ENCODE assay signal across 2 cellular contexts in the genomic region with DNA sequence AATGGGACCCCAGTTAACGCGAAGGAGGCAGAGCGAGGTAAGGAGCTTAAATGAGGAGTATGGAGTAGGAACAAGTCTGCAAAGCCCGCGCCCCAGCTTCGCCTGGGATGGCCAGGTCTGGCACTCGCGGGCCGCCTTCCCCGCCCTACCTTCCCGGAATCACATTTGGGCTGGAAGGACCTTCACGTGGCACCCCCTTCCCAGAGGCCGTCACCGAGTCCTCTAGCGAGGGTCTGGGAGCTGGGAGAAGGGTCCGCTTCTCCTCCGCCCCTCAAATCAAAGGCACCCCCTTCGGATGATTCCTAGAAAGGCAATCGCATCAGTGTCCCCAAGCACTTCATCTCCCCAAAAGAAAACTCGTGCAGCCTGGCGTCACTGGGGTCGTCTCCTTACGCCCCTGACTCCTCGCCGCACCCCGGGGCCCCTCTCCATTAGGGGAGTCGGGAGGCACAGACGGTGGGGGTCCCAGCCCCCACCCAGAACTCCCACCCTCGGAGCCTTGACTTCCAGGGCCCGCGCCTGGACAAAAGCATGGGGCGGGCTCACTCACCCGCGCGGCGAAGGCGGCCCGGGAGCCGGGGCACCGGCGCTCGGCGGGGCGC.
A peak's percentile ranks its signal among the peaks of the same experiment; 100 is the strongest.
TF ChIP-seq lines count a peak whose summit lies in the region.

No MANE protein-coding gene starts in this region.

TF ChIP-seq in K562, 482 proteins besides CTCF, POLR2A, EP300 and RAD21:
- TF ChIP-seq ZBTB7A (IDR thresholded peaks at IDR 0.05; ENCODE audit: borderline replicate concordance, control insufficient read depth, low read depth, low read length) (peak; percentile 28; the same call in 1 of the 2 replicates), BCOR (IDR thresholded peaks at IDR 0.05) (no peak)
- TF ChIP-seq, protein P1, sequence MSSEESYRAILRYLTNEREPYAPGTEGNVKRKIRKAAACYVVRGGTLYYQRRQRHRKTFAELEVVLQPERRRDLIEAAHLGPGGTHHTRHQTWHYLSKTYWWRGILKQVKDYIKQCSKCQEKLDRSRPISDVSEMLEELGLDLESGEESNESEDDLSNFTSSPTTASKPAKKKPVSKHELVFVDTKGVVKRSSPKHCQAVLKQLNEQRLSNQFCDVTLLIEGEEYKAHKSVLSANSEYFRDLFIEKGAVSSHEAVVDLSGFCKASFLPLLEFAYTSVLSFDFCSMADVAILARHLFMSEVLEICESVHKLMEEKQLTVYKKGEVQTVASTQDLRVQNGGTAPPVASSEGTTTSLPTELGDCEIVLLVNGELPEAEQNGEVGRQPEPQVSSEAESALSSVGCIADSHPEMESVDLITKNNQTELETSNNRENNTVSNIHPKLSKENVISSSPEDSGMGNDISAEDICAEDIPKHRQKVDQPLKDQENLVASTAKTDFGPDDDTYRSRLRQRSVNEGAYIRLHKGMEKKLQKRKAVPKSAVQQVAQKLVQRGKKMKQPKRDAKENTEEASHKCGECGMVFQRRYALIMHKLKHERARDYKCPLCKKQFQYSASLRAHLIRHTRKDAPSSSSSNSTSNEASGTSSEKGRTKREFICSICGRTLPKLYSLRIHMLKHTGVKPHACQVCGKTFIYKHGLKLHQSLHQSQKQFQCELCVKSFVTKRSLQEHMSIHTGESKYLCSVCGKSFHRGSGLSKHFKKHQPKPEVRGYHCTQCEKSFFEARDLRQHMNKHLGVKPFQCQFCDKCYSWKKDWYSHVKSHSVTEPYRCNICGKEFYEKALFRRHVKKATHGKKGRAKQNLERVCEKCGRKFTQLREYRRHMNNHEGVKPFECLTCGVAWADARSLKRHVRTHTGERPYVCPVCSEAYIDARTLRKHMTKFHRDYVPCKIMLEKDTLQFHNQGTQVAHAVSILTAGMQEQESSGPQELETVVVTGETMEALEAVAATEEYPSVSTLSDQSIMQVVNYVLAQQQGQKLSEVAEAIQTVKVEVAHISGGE (CRISPR knock-in tag; IDR thresholded peaks at IDR 0.05): no peak

TF ChIP-seq in HepG2, 621 proteins besides CTCF, POLR2A, EP300 and RAD21:
- no peak for TF ChIP-seq SMARCC2 (IDR thresholded peaks at IDR 0.05)
- TF ChIP-seq AGO2 (optimal IDR thresholded peaks at IDR 0.05; ENCODE audit: low read depth, low read length): no peak
- no peak for TF ChIP-seq ZNF891 (CRISPR knock-in tag; IDR thresholded peaks at IDR 0.05)
- no peak for TF ChIP-seq HES4 (CRISPR knock-in tag; IDR thresholded peaks at IDR 0.05; ENCODE audit: borderline replicate concordance)
- TF ChIP-seq HCFC1 (IDR thresholded peaks at IDR 0.05; ENCODE audit: low read depth, low read length): no peak
- TF ChIP-seq ADNP (CRISPR knock-in tag; IDR thresholded peaks at IDR 0.05): no peak
- no peak for TF ChIP-seq SMAD9 (CRISPR knock-in tag; IDR thresholded peaks at IDR 0.05)
- TF ChIP-seq, protein P2, sequence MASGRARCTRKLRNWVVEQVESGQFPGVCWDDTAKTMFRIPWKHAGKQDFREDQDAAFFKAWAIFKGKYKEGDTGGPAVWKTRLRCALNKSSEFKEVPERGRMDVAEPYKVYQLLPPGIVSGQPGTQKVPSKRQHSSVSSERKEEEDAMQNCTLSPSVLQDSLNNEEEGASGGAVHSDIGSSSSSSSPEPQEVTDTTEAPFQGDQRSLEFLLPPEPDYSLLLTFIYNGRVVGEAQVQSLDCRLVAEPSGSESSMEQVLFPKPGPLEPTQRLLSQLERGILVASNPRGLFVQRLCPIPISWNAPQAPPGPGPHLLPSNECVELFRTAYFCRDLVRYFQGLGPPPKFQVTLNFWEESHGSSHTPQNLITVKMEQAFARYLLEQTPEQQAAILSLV (CRISPR knock-in tag; IDR thresholded peaks at IDR 0.05; ENCODE audit: borderline replicate concordance): no peak
- TF ChIP-seq STAT5B (CRISPR knock-in tag; IDR thresholded peaks at IDR 0.05): no peak
- TF ChIP-seq RFX5 (IDR thresholded peaks at IDR 0.05; ENCODE audit: low read depth, low read length): no peak
- TF ChIP-seq, protein P3, sequence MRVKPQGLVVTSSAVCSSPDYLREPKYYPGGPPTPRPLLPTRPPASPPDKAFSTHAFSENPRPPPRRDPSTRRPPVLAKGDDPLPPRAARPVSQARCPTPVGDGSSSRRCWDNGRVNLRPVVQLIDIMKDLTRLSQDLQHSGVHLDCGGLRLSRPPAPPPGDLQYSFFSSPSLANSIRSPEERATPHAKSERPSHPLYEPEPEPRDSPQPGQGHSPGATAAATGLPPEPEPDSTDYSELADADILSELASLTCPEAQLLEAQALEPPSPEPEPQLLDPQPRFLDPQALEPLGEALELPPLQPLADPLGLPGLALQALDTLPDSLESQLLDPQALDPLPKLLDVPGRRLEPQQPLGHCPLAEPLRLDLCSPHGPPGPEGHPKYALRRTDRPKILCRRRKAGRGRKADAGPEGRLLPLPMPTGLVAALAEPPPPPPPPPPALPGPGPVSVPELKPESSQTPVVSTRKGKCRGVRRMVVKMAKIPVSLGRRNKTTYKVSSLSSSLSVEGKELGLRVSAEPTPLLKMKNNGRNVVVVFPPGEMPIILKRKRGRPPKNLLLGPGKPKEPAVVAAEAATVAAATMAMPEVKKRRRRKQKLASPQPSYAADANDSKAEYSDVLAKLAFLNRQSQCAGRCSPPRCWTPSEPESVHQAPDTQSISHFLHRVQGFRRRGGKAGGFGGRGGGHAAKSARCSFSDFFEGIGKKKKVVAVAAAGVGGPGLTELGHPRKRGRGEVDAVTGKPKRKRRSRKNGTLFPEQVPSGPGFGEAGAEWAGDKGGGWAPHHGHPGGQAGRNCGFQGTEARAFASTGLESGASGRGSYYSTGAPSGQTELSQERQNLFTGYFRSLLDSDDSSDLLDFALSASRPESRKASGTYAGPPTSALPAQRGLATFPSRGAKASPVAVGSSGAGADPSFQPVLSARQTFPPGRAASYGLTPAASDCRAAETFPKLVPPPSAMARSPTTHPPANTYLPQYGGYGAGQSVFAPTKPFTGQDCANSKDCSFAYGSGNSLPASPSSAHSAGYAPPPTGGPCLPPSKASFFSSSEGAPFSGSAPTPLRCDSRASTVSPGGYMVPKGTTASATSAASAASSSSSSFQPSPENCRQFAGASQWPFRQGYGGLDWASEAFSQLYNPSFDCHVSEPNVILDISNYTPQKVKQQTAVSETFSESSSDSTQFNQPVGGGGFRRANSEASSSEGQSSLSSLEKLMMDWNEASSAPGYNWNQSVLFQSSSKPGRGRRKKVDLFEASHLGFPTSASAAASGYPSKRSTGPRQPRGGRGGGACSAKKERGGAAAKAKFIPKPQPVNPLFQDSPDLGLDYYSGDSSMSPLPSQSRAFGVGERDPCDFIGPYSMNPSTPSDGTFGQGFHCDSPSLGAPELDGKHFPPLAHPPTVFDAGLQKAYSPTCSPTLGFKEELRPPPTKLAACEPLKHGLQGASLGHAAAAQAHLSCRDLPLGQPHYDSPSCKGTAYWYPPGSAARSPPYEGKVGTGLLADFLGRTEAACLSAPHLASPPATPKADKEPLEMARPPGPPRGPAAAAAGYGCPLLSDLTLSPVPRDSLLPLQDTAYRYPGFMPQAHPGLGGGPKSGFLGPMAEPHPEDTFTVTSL (CRISPR knock-in tag; IDR thresholded peaks at IDR 0.05; ENCODE audit: borderline replicate concordance): no peak
- TF ChIP-seq FOXP1 (IDR thresholded peaks at IDR 0.05): no peak
- no peak for TF ChIP-seq FOXP1 (CRISPR knock-in tag; IDR thresholded peaks at IDR 0.05)
- TF ChIP-seq ZNF792 (CRISPR knock-in tag; IDR thresholded peaks at IDR 0.05): no peak
- no peak for TF ChIP-seq STAG1 (CRISPR knock-in tag; IDR thresholded peaks at IDR 0.05)
- TF ChIP-seq SRF (IDR thresholded peaks at IDR 0.05; ENCODE audit: low read depth, low read length): no peak
- TF ChIP-seq NFE2L1 (CRISPR knock-in tag; IDR thresholded peaks at IDR 0.05; ENCODE audit: borderline replicate concordance): no peak
- TF ChIP-seq, protein P4, sequence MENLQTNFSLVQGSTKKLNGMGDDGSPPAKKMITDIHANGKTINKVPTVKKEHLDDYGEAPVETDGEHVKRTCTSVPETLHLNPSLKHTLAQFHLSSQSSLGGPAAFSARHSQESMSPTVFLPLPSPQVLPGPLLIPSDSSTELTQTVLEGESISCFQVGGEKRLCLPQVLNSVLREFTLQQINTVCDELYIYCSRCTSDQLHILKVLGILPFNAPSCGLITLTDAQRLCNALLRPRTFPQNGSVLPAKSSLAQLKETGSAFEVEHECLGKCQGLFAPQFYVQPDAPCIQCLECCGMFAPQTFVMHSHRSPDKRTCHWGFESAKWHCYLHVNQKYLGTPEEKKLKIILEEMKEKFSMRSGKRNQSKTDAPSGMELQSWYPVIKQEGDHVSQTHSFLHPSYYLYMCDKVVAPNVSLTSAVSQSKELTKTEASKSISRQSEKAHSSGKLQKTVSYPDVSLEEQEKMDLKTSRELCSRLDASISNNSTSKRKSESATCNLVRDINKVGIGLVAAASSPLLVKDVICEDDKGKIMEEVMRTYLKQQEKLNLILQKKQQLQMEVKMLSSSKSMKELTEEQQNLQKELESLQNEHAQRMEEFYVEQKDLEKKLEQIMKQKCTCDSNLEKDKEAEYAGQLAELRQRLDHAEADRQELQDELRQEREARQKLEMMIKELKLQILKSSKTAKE (CRISPR knock-in tag; IDR thresholded peaks at IDR 0.05; ENCODE audit: borderline replicate concordance): no peak
- TF ChIP-seq ZSCAN21 (CRISPR knock-in tag; IDR thresholded peaks at IDR 0.05; ENCODE audit: borderline replicate concordance): no peak
- TF ChIP-seq NFYB (CRISPR knock-in tag; IDR thresholded peaks at IDR 0.05): no peak
